In the genomic region with DNA sequence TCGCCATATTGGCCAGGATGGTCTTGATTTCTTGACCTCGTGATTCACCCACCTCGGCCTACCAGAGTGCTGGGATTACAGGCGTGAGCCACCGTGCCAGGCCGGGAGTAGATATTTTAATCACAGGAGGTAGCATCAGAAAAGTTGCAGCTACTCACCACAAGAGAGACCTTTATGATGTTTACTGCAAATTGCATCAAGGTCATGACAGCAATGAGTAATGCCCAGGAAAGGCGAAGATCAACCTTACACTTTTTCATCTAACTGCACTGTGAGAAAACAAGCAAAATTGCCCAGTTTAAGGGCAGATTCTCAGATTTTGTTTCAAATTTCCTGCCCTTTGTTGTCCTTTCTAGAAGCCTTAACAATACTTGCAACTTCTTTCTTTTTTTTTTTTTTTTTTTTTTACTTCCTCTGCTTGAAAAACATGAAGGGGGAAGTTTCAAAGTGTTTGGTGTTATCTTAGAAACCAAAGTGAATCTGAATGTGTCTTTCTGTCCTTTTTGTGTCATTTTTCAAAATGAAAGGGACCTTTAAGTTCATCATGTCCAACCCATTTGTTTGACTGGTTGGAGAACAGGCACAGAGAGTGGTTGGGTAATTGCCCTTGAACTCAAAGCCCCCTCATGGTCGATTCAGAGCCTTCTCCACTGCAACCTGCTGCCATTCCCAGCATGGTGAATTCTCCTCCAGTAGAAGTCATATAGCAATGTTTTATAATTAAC, we compare ENCODE assay signal across 9 cellular contexts. TPM values are rescaled to one million over a fixed set of nuclear protein-coding genes. Genes with fewer than 3 reads are reported as not detected.
DNase-seq lines count a peak whose midpoint lies in the region; ATAC-seq, FAIRE-seq and TF ChIP-seq lines count a peak whose summit lies in the region.
"Had no signal": no experiment of that assay in that cellular context is flagged by ENCODE, and none has a peak within 500 bp of the region (broad histone marks: within the 10 kb centered on the region; RNA-seq: fewer than 3 reads in every experiment).

No MANE protein-coding gene starts in this region.

- H3K4me1 ChIP-seq in A549 = peaks cover 69% of the 10 kb centered on the region
- H3K4me1 ChIP-seq in vagina = peaks cover 99% of the 10 kb centered on the region

- H3K27ac ChIP-seq in A549 (peak overlapping the region; percentile 53 to 96), vagina (peak overlapping the region; percentile 48)

- peak in 1 of 2 experiments; percentile 41 for DNase-seq in A549 (ENCODE audit: low read depth in 1 of 2, low spot score in 1 of 2)
- DNase-seq in activated T-cell treated with anti-CD3 and anti-CD28 coated beads, Interleukin-2, amount 50 U/mL, for 1 hour = peak; percentile 62
- peak; percentile 93 for DNase-seq in iris pigment epithelial cell (ENCODE audit: low read depth)
- DNase-seq in vagina (ENCODE audit: extremely low spot score in 2 of 2) = no peak
- no peak for DNase-seq in NCI-H146 treated with DMSO at 0.1 percent for 48 hours (lab: John Stamatoyannopoulos, UW; ENCODE audit: unreplicated experiment)
- DNase-seq in posterior vena cava (ENCODE audit: low spot score) = no peak

- H3K36me3 ChIP-seq in vagina = no peaks in the 10 kb centered on the region

- POLR2A ChIA-PET in A549 (lab: Yijun Ruan, JAX) = interaction anchor here (0.5 kb wide), 1 partner anchor 780 kb away, joined by 5 read pairs; no protein-coding TSS in a partner anchor

- TF ChIP-seq CTCF in A549 (IDR thresholded peaks at IDR 0.05) = no peak
- no peak for TF ChIP-seq CTCF in vagina (IDR thresholded peaks at IDR 0.05)

- TF ChIP-seq POLR2A in A549 (IDR thresholded peaks at IDR 0.05; ENCODE audit: low read length) (no peak), vagina (IDR thresholded peaks at IDR 0.05) (no peak)

- H3K9me3 ChIP-seq in A549 (0 out of 3 replicates have a peak, but pooled peaks cover 5% of the 10 kb centered on the region), vagina (no peaks in the 10 kb centered on the region)

- 0 out of 5 replicates have a peak, but pooled peaks of 1 of the 2 experiments have one; percentile 1 for TF ChIP-seq RAD21 in A549 (conservative IDR thresholded peaks at IDR 0.05 in 1 of 2, IDR thresholded peaks at IDR 0.05 in 1 of 2)

- intact Hi-C loops in vagina (cut with DNase I) = no loop called here
- intact Hi-C loops in posterior vena cava (cut with DNase I) = no loop called here

- peak; percentile 25 to 62; a peak in 2 of 5 replicates for TF ChIP-seq EP300 in A549 (IDR thresholded peaks at IDR 0.05)

- WGBS in A549 (ENCODE audit: missing lambda C conversion rate) = 53% methylated on average over 8 of the region's 8 CpGs

- CTCF ChIA-PET in A549 (lab: Yijun Ruan, JAX) = interaction anchor here (0.7 to 1.1 kb wide), 4 partner anchors 7 to 221 kb away, joined by 3 to 5 read pairs (median 4); no protein-coding TSS in a partner anchor

- no peaks in the 10 kb centered on the region for H3K27me3 ChIP-seq in vagina

- FAIRE-seq in A549 (lab: Jason Lieb, UNC) = no peak
- FAIRE-seq: G401.6 had no signal

- ATAC-seq in A549 = peak; percentile 47 to 59; a peak in 4 of 6 replicates
- ATAC-seq in HG03521 (IDR thresholded peaks at IDR 0.05; ENCODE audit: unreplicated experiment) = peak; percentile 45
- no peak for ATAC-seq in HG02571 (IDR thresholded peaks at IDR 0.05; ENCODE audit: unreplicated experiment)

- peak overlapping the region; percentile 55 for H3K4me2 ChIP-seq in A549

- H3K4me3 ChIP-seq in A549 (no peak overlapping the region), vagina (no peak overlapping the region)

TF ChIP-seq in A549, 52 proteins besides CTCF, POLR2A, EP300 and RAD21:
- TF ChIP-seq JUN (IDR thresholded peaks at IDR 0.05) (peak in 1 of 2 experiments; percentile 48; a peak in 1 of 5 replicates), MAFK (IDR thresholded peaks at IDR 0.05; ENCODE audit: partially characterized antibody) (no peak), MYC (IDR thresholded peaks at IDR 0.05; ENCODE audit: borderline replicate concordance, low read length) (no peak), CEBPB (IDR thresholded peaks at IDR 0.05) (peak; percentile 44 to 47; a peak in 1 of 4 replicates), JUNB (IDR thresholded peaks at IDR 0.05) (peak; percentile 38; the same call in 1 of the 2 replicates), HOXA7 (CRISPR knock-in tag; IDR thresholded peaks at IDR 0.05) (no peak), FOSL2 (IDR thresholded peaks at IDR 0.05) (0 out of 2 replicates have a peak, but pooled peaks have one; percentile 14), FOSL2 (CRISPR knock-in tag; IDR thresholded peaks at IDR 0.05) (peak; percentile 30; the same call in 1 of the 2 replicates)
- TF ChIP-seq, protein P1, sequence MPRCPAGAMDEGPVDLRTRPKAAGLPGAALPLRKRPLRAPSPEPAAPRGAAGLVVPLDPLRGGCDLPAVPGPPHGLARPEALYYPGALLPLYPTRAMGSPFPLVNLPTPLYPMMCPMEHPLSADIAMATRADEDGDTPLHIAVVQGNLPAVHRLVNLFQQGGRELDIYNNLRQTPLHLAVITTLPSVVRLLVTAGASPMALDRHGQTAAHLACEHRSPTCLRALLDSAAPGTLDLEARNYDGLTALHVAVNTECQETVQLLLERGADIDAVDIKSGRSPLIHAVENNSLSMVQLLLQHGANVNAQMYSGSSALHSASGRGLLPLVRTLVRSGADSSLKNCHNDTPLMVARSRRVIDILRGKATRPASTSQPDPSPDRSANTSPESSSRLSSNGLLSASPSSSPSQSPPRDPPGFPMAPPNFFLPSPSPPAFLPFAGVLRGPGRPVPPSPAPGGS (IDR thresholded peaks at IDR 0.05) = 0 out of 3 replicates have a peak, but pooled peaks have one; percentile 32

RNA-seq across cellular contexts. Expression of gene TGFBR2, which starts 25.0 kb away (rescaled TPM):
- polyA plus RNA-seq in A549 (2011; rRNA removed) (97.4 and 119 TPM in 2 replicates), A549 (2017; fragmentation: RNase III; extraction: RNeasy Plus Mini Kit Qiagen cat#74134 plus additional on column Dnase treatment) (47.0 to 57.8 TPM (median 48.5 TPM) in 3 replicates)
- polyA plus RNA-seq in A549 (2012; cell fraction: cytosol; rRNA removed) = 21.5 and 26.8 TPM in 2 replicates
- 20.0 and 20.1 TPM in 2 replicates for polyA plus RNA-seq in A549 (2012; cell fraction: nucleus; rRNA removed)
- 103 and 115 TPM in 2 replicates for polyA minus RNA-seq in A549 (2011; rRNA and poly(A)+ RNA removed)
- total RNA-seq in vagina (176 TPM), posterior vena cava (100 to 1,000 TPM; 243 to 291 TPM)

Comparison
In these comparisons a context has a peak if more than half of its experiments do, and no peak if none do; other contexts are left out.
1. DNase-seq: peak in activated T-cell treated with anti-CD3 and anti-CD28 coated beads, Interleukin-2, amount 50 U/mL, for 1 hour (single experiment) and iris pigment epithelial cell (single experiment); none in vagina (0 of 2), NCI-H146 treated with DMSO at 0.1 percent for 48 hours (single experiment) and posterior vena cava (single experiment).